8 cellular contexts compared by ENCODE assay signal in the genomic region with DNA sequence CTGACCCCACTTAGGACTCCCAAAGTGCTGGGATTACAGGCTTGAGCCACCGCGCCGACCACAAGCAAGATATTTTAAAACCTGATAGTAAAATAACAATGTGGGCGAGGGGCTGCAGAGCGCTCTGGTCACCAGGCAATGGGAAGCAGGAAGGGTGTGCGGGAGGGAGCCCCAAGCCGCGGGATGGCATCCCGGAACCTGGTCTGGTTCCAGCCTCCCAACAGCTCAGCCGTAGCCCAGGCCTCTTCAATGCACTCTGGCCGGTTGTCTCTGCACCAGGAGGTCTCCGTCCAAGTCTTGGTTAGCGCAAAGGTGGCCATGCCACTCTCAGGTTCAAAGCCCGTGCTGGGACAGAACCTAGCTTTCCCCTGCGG. TPM values are rescaled to one million over a fixed set of nuclear protein-coding genes. Genes with fewer than 3 reads are reported as not detected.
DNase-seq lines count a peak whose midpoint lies in the region; ATAC-seq and TF ChIP-seq lines count a peak whose summit lies in the region.

No MANE protein-coding gene starts in this region.

- H3K4me2 ChIP-seq in SK-N-SH, result peak overlapping the region; percentile 54; the same call in 1 of the 2 replicates

- no peaks in the 10 kb centered on the region for H3K9me3 Mint-ChIP-seq in activated T-helper 17 cell treated with anti-CD3 and anti-CD28 coated beads, Interleukin-2, amount 50 U/mL, for 72 hours

- ATAC-seq in SK-N-SH treated with all-trans-retinoic acid at 6 μM for 48 hours (no peak; the same call in 2 of the 3 replicates), GM18505 (IDR thresholded peaks at IDR 0.05; ENCODE audit: unreplicated experiment) (no peak)
- no peak for ATAC-seq in activated T-helper 17 cell treated with anti-CD3 and anti-CD28 coated beads, Interleukin-2, amount 50 U/mL, for 72 hours (replicated peaks)

- peaks cover 24% of the 10 kb centered on the region for H3K36me3 Mint-ChIP-seq in activated T-helper 17 cell treated with anti-CD3 and anti-CD28 coated beads, Interleukin-2, amount 50 U/mL, for 72 hours (ENCODE audit: low read depth)

- H3K27ac Mint-ChIP-seq in activated T-helper 17 cell treated with anti-CD3 and anti-CD28 coated beads, Interleukin-2, amount 50 U/mL, for 72 hours, result no peak overlapping the region

- TF ChIP-seq POLR2A in suprapubic skin (IDR thresholded peaks at IDR 0.05), result no peak
- TF ChIP-seq POLR2A in GM18505 (IDR thresholded peaks at IDR 0.05; ENCODE audit: borderline replicate concordance, extremely low read depth, insufficient read depth, insufficient read length), result no peak

- H2AFZ ChIP-seq in SK-N-SH (ENCODE audit: low read depth), result peak overlapping the region; percentile 72; the same call in 1 of the 2 replicates

- H3K4me3 Mint-ChIP-seq in activated T-helper 17 cell treated with anti-CD3 and anti-CD28 coated beads, Interleukin-2, amount 50 U/mL, for 72 hours, result peak overlapping the region; percentile 61

- no peaks in the 10 kb centered on the region for H3K9me2 ChIP-seq in SK-N-SH

- H3K79me2 ChIP-seq in SK-N-SH (ENCODE audit: insufficient read depth), result no peaks in the 10 kb centered on the region

- H3K4me1 ChIP-seq in SK-N-SH (ENCODE audit: control insufficient read depth in 1 of 2, insufficient read depth in 2 of 2, low read depth in 1 of 2, low read length in 1 of 2) (peaks cover 0 to 14% of the 10 kb centered on the region in 2 experiments; a peak in 1 of 4 replicates), iPS-20b (ENCODE audit: insufficient read depth, low read length) (peaks cover 8% of the 10 kb centered on the region; the same call in 1 of the 2 replicates), suprapubic skin (peaks cover 31% of the 10 kb centered on the region)

- H3K9ac ChIP-seq in SK-N-SH (no peak overlapping the region), iPS-20b (ENCODE audit: low read depth, low read length) (no peak overlapping the region)

- TF ChIP-seq EP300 in SK-N-SH (IDR thresholded peaks at IDR 0.05; ENCODE audit: borderline replicate concordance in 1 of 2, low read depth in 1 of 2, low read length in 1 of 2), result no peak
- TF ChIP-seq EP300 in suprapubic skin (IDR thresholded peaks at IDR 0.05), result no peak

- H3K4me1 Mint-ChIP-seq in activated T-helper 17 cell treated with anti-CD3 and anti-CD28 coated beads, Interleukin-2, amount 50 U/mL, for 72 hours, result no peaks in the 10 kb centered on the region

- no peaks in the 10 kb centered on the region for H4K20me1 ChIP-seq in SK-N-SH (ENCODE audit: insufficient read depth)

- peak overlapping the region in 1 of 2 experiments; percentile 27; a peak in 2 of 4 replicates for H3K4me3 ChIP-seq in SK-N-SH (ENCODE audit: low read depth in 2 of 2, low read length in 1 of 2)
- peak overlapping the region; percentile 48; the same call in 1 of the 2 replicates for H3K4me3 ChIP-seq in iPS-20b (ENCODE audit: low read length)
- peak overlapping the region; percentile 77 for H3K4me3 ChIP-seq in suprapubic skin

- CTCF ChIA-PET in SK-N-SH (lab: Yijun Ruan, JAX), result interaction anchor here (1.0 to 3.5 kb wide), 12 partner anchors 8 to 162 kb away, joined by 3 to 18 read pairs (median 8); partner anchors contain the start of genes ABCA2, MAN1B1, NPDC1 and TPRN

- H3K9me3 ChIP-seq in SK-N-SH (no peaks in the 10 kb centered on the region), iPS-20b (ENCODE audit: insufficient read depth, low read depth, low read length) (no peaks in the 10 kb centered on the region), suprapubic skin (no peaks in the 10 kb centered on the region)

- H3F3A ChIP-seq in SK-N-SH (replicated peaks; ENCODE audit: insufficient read depth), result peaks cover 7% of the 10 kb centered on the region

- H3K27ac ChIP-seq in SK-N-SH (ENCODE audit: low read depth in 2 of 2, low read length in 1 of 2) (no peak overlapping the region), iPS-20b (ENCODE audit: low read length) (no peak overlapping the region), suprapubic skin (peak overlapping the region; percentile 68)

- DNase-seq in SK-N-SH (no peak), suprapubic skin (ENCODE audit: low spot score in 2 of 2) (no peak), NCI-H524 treated with DMSO at 0.1 percent for 48 hours (lab: John Stamatoyannopoulos, UW) (no peak)
- DNase-seq in effector CD4-positive, alpha-beta T cell, result no peak

- 94% methylated on average over 9 of the region's 15 CpGs for WGBS in SK-N-SH (ENCODE audit: low lambda C conversion rate)
- 94% methylated on average over 9 of the region's 15 CpGs for WGBS in suprapubic skin

- H3K27me3 Mint-ChIP-seq in activated T-helper 17 cell treated with anti-CD3 and anti-CD28 coated beads, Interleukin-2, amount 50 U/mL, for 72 hours, result no peaks in the 10 kb centered on the region

- POLR2A ChIA-PET in SK-N-SH (lab: Yijun Ruan, JAX), result interaction anchor here (1.3 to 2.6 kb wide), 2 partner anchors 10 to 21 kb away, joined by 3 to 9 read pairs; no protein-coding TSS in a partner anchor

- H3K27me3 ChIP-seq in SK-N-SH (ENCODE audit: insufficient read depth) (no peaks in the 10 kb centered on the region), iPS-20b (ENCODE audit: insufficient read depth, low read length) (peaks cover 63% of the 10 kb centered on the region), suprapubic skin (no peaks in the 10 kb centered on the region)

- no peak for TF ChIP-seq RAD21 in SK-N-SH (IDR thresholded peaks at IDR 0.05; ENCODE audit: low read length)

- H3K36me3 ChIP-seq in SK-N-SH (replicated peaks in 1 of 2; ENCODE audit: control insufficient read depth in 1 of 2, insufficient read depth in 2 of 2, low read length in 1 of 2) (peaks cover 3 to 5% of the 10 kb centered on the region in 2 experiments), iPS-20b (ENCODE audit: insufficient read depth, low read depth, low read length) (no peaks in the 10 kb centered on the region), suprapubic skin (peaks cover 19% of the 10 kb centered on the region)

- TF ChIP-seq CTCF in SK-N-SH (IDR thresholded peaks at IDR 0.05) (no peak), suprapubic skin (IDR thresholded peaks at IDR 0.05) (no peak)

TF ChIP-seq in SK-N-SH, 30 proteins besides CTCF, POLR2A, EP300 and RAD21 (continues in another document):
- TF ChIP-seq MXI1 (IDR thresholded peaks at IDR 0.05; ENCODE audit: low read depth, low read length), result no peak
- TF ChIP-seq SMC3 (IDR thresholded peaks at IDR 0.05; ENCODE audit: low read depth, low read length), result no peak
- TF ChIP-seq FOXJ3 (CRISPR knock-in tag; IDR thresholded peaks at IDR 0.05), result no peak
- no peak for TF ChIP-seq NFIC (IDR thresholded peaks at IDR 0.05; ENCODE audit: borderline replicate concordance)
- no peak for TF ChIP-seq RFX5 (IDR thresholded peaks at IDR 0.05; ENCODE audit: low read length)
- no peak for TF ChIP-seq SIN3A (IDR thresholded peaks at IDR 0.05; ENCODE audit: borderline replicate concordance, low read depth, low read length)
- TF ChIP-seq NRF1 (IDR thresholded peaks at IDR 0.05; ENCODE audit: low read depth, low read length), result no peak
- TF ChIP-seq FOXM1 (IDR thresholded peaks at IDR 0.05; ENCODE audit: low read depth), result no peak
- TF ChIP-seq CHD2 (IDR thresholded peaks at IDR 0.05; ENCODE audit: low read length, partially characterized antibody), result no peak
- no peak for TF ChIP-seq GABPA (IDR thresholded peaks at IDR 0.05; ENCODE audit: low read depth)

TF ChIP-seq in SK-N-SH treated with all-trans-retinoic acid at 6 μM for 48 hours, 23 proteins besides CTCF, POLR2A, EP300 and RAD21:
- TF ChIP-seq SNAI2 (CRISPR knock-in tag; IDR thresholded peaks at IDR 0.05), result no peak

RNA-seq across cellular contexts. Expression of gene UAP1L1, which starts 0.7 kb away (rescaled TPM):
- polyA plus RNA-seq in SK-N-SH (2012; rRNA removed), result 3.2 and 5.6 TPM in 2 replicates
- polyA plus RNA-seq in SK-N-SH (2012; cell fraction: cytosol; rRNA removed), result 1.5 and 2.3 TPM in 2 replicates
- 21.7 and 23.8 TPM in 2 replicates for polyA plus RNA-seq in SK-N-SH (2012; cell fraction: nucleus; rRNA removed)
- total RNA-seq in activated T-helper 17 cell treated with anti-CD3 and anti-CD28 coated beads, Interleukin-2, amount 50 U/mL, for 72 hours, result 10 to 100 TPM; 27.9 to 33.0 TPM
- 10 to 100 TPM in 1 of 4 donors, 1 to 10 TPM in 3; 5.0 to 10.1 (median 6.8) TPM for total RNA-seq in suprapubic skin

RNA-seq across cellular contexts. Expression of gene SAPCD2, which starts 6.3 kb away (rescaled TPM):
- polyA plus RNA-seq in SK-N-SH (2012; rRNA removed), result 4.6 and 6.0 TPM in 2 replicates
- 2.1 and 5.0 TPM in 2 replicates for polyA plus RNA-seq in SK-N-SH (2012; cell fraction: cytosol; rRNA removed)
- polyA plus RNA-seq in SK-N-SH (2012; cell fraction: nucleus; rRNA removed), result 6.3 and 7.3 TPM in 2 replicates
- total RNA-seq in activated T-helper 17 cell treated with anti-CD3 and anti-CD28 coated beads, Interleukin-2, amount 50 U/mL, for 72 hours, result 10 to 100 TPM in 1 of 2 donors, 1 to 10 TPM in 1; 5.6 to 21.9 TPM
- total RNA-seq in suprapubic skin, result 10 to 100 TPM in 3 of 4 donors, 1 to 10 TPM in 1; 8.2 to 13.6 (median 13.3) TPM

RNA-seq across cellular contexts. Expression of gene MAN1B1, which starts 10.2 kb away (rescaled TPM):
- polyA plus RNA-seq in SK-N-SH (2012; rRNA removed), result 57.8 and 61.9 TPM in 2 replicates
- 27.1 and 44.0 TPM in 2 replicates for polyA plus RNA-seq in SK-N-SH (2012; cell fraction: cytosol; rRNA removed)
- polyA plus RNA-seq in SK-N-SH (2012; cell fraction: nucleus; rRNA removed), result 115 and 121 TPM in 2 replicates
- total RNA-seq in activated T-helper 17 cell treated with anti-CD3 and anti-CD28 coated beads, Interleukin-2, amount 50 U/mL, for 72 hours, result 10 to 100 TPM; 38.2 to 67.6 TPM
- total RNA-seq in suprapubic skin, result 10 to 100 TPM; 52.1 to 99.2 (median 63.1) TPM

RNA-seq across cellular contexts. Expression of gene ENTPD2, which starts 22.8 kb away (rescaled TPM):
- polyA plus RNA-seq in SK-N-SH (2012; rRNA removed), result not detected in 2 replicates
- not detected in 2 replicates for polyA plus RNA-seq in SK-N-SH (2012; cell fraction: cytosol; rRNA removed)
- polyA plus RNA-seq in SK-N-SH (2012; cell fraction: nucleus; rRNA removed), result 0.02 TPM in 1 of 2 replicates, not detected in the other
- total RNA-seq in activated T-helper 17 cell treated with anti-CD3 and anti-CD28 coated beads, Interleukin-2, amount 50 U/mL, for 72 hours, result under 1 TPM; 0.39 to 0.69 TPM
- 10 to 100 TPM; 13.3 to 20.8 (median 16.7) TPM for total RNA-seq in suprapubic skin

RNA-seq across cellular contexts. Expression of gene NPDC1, which starts 30.6 kb away (rescaled TPM):
- 47.4 and 48.1 TPM in 2 replicates for polyA plus RNA-seq in SK-N-SH (2012; rRNA removed)
- 17.2 and 29.3 TPM in 2 replicates for polyA plus RNA-seq in SK-N-SH (2012; cell fraction: cytosol; rRNA removed)
- 364 and 553 TPM in 2 replicates for polyA plus RNA-seq in SK-N-SH (2012; cell fraction: nucleus; rRNA removed)
- total RNA-seq in activated T-helper 17 cell treated with anti-CD3 and anti-CD28 coated beads, Interleukin-2, amount 50 U/mL, for 72 hours, result 10 to 100 TPM; 66.3 to 96.1 TPM
- 10 to 100 TPM; 22.2 to 64.0 (median 47.3) TPM for total RNA-seq in suprapubic skin
